In the genomic region with DNA sequence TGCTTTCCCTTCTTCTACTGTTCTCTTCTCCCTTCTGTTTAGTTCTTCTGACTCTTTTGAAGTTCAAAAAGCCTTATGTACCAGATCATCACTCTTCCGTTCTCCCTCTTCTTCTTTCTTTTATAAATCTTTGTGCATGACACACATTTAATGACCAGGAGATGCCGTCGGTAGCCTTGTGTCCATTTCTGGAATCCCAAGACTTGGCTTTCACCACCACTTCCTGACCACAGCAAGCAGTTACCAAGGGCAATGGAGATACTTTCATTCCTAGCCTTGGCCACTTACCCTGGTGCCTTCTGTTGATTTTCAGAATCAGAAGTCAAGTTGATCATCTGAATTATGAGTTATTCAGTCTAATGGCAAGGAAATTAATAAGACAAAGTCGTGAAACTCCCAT, we compare ENCODE assay signal across 17 cellular contexts.
A peak's percentile ranks its signal among the peaks of the same experiment; 100 is the strongest.
DNase-seq lines count a peak whose midpoint lies in the region; ATAC-seq and TF ChIP-seq lines count a peak whose summit lies in the region.
"Had no signal": no experiment of that assay in that cellular context is flagged by ENCODE, and none has a peak within 500 bp of the region (broad histone marks: within the 10 kb centered on the region; RNA-seq: fewer than 3 reads in every experiment).

No MANE protein-coding gene starts in this region.

- H3K36me3 ChIP-seq in thyroid gland, result no peaks in the 10 kb centered on the region

- intact Hi-C loops in left cardiac atrium (cut with DNase I), result no loop called here
- intact Hi-C loops in thyroid gland (cut with DNase I), result no loop called here

- in situ Hi-C loops in astrocyte of the cerebellum (cut with HindIII; ENCODE audit: low sequenced_read_pairs), result no loop called here

- no peaks in the 10 kb centered on the region for H3K4me1 ChIP-seq in thyroid gland

- H3K27ac ChIP-seq in thyroid gland, result no peak overlapping the region
- H3K27ac ChIP-seq: RWPE1 had no signal

- peak; percentile 10 for DNase-seq in GM04504 (ENCODE audit: low read depth)
- peak; percentile 16 for DNase-seq in astrocyte of the cerebellum (ENCODE audit: low read depth)
- DNase-seq in iris pigment epithelial cell (ENCODE audit: low read depth), result peak; percentile 3
- no peak for DNase-seq in Ammon's horn (ENCODE audit: low spot score)
- no peak for DNase-seq in effector CD8-positive, alpha-beta T cell (lab: John Stamatoyannopoulos, UW)
- no peak for DNase-seq in left cardiac atrium
- DNase-seq in thyroid gland, result no peak
- DNase-seq: COR-L47, KBM-7, MV-4-11, NCI-H1694 treated with DMSO at 0.1 percent for 48 hours, NCI-H748 treated with DMSO at 0.1 percent for 48 hours, PC-3, SIG-M5 had no signal

- H3K4me3 ChIP-seq in astrocyte of the cerebellum (ENCODE audit: low read depth, low read length) (no peak overlapping the region), thyroid gland (replicated peaks in 1 of 3) (no peak overlapping the region)

- no peaks in the 10 kb centered on the region for H3K9me3 ChIP-seq in thyroid gland

- no peak for ATAC-seq in left cardiac atrium
- ATAC-seq: HepG2, PC-3, SK-N-SH treated with all-trans-retinoic acid at 6 μM for 48 hours had no signal

- no peaks in the 10 kb centered on the region for H3K27me3 ChIP-seq in thyroid gland

- 82 to 89% methylated on average over 4 of the region's 4 CpGs for WGBS in thyroid gland, 2 donors

- TF ChIP-seq CTCF in astrocyte of the cerebellum (IDR thresholded peaks at IDR 0.05; ENCODE audit: low read depth, low read length, missing control alignments) (no peak), thyroid gland (IDR thresholded peaks at IDR 0.05) (no peak)

- TF ChIP-seq POLR2A in thyroid gland (IDR thresholded peaks at IDR 0.05), result no peak

Comparison
In these comparisons a context has a peak if more than half of its experiments do, and no peak if none do; other contexts are left out.
1. DNase-seq: peak in GM04504 (single experiment), astrocyte of the cerebellum (single experiment) and iris pigment epithelial cell (single experiment); none in Ammon's horn (single experiment), effector CD8-positive, alpha-beta T cell (single experiment), left cardiac atrium (single experiment) and thyroid gland (0 of 2).